Comparison of ENCODE assay signal across 8 cellular contexts in the genomic region with DNA sequence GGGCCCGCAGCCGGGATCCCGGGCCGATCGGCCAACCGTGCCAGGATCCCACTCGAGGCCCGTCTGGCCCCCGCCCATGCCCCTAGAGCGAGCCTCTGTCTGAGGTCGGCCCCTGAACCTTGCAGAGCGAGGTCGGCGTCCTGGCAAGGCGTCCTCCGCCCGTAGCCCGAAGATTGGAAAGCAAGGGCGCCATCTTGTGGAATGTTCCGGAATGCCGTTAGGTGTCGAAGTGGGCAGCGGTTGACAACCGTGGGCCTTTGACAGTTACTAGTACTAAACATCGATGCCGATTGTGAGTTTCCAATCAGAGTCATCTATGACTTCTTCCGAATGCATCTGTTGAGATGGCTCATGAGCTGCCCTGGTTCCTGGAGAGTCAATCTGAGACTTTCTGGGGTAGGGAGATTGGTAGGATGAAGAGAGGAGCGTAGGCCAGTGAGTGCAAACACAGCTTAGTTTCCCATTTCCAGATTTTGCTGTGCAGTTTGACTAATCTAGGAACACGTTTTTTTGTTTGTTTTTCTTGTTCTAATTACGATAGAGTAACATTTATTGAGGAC.
DNase-seq lines count a peak whose midpoint lies in the region; ATAC-seq and FAIRE-seq lines count a peak whose summit lies in the region.

No MANE protein-coding gene starts in this region.

- in situ Hi-C loops in ACHN (cut with HindIII; ENCODE audit: low pct_ligation_motif_present, low pct_unique_long_range_greater_than_20kb, low sequenced_read_pairs), result loop anchor here (25.0 kb wide), 1 partner anchor 674 kb away; no protein-coding TSS in a partner anchor

- peak; percentile 30 for FAIRE-seq in islet of Langerhans (lab: Jason Lieb, UNC)

- DNase-seq in ACHN, result peak; percentile 90
- DNase-seq in NCI-H2196 treated with DMSO at 0.1 percent for 48 hours (lab: John Stamatoyannopoulos, UW; ENCODE audit: unreplicated experiment), result peak; percentile 2
- peak; percentile 78 for DNase-seq in activated CD4-positive, CD25-positive, alpha-beta regulatory T cell treated with anti-CD3 and anti-CD28 coated beads, Interleukin-2, amount 50 U/mL, for 16 hours (ENCODE audit: low read depth, low spot score)
- DNase-seq in central memory CD4-positive, alpha-beta T cell, result peak; percentile 81
- peak; percentile 88 for DNase-seq in stimulated activated CD4-positive, alpha-beta T cell treated with anti-CD3 and anti-CD28 coated beads, Interleukin-12 subunit alpha, Interleukin-12 subunit beta, amount 100 ng/mL, for 4 hours

- ATAC-seq in GM18858 (IDR thresholded peaks at IDR 0.05; ENCODE audit: unreplicated experiment), result peak; percentile 73
- ATAC-seq in HG03095 (IDR thresholded peaks at IDR 0.05; ENCODE audit: unreplicated experiment), result peak; percentile 81

Comparison
In these comparisons a context has a peak if more than half of its experiments do, and no peak if none do; other contexts are left out.
1. Peak in every context shown above with its lines: DNase-seq and ATAC-seq.
2. DNase-seq: peak in every context shown above with its lines; median percentile 90 in ACHN; 88 in stimulated activated CD4-positive, alpha-beta T cell treated with anti-CD3 and anti-CD28 coated beads, Interleukin-12 subunit alpha, Interleukin-12 subunit beta, amount 100 ng/mL, for 4 hours; 81 in central memory CD4-positive, alpha-beta T cell; 78 in activated CD4-positive, CD25-positive, alpha-beta regulatory T cell treated with anti-CD3 and anti-CD28 coated beads, Interleukin-2, amount 50 U/mL, for 16 hours; 2 in NCI-H2196 treated with DMSO at 0.1 percent for 48 hours.